ENCODE assay signal across 8 cellular contexts in genomic region chr4:181301735-181302380, GRCh38.
DNase-seq lines count a peak whose midpoint lies in the region; ATAC-seq and TF ChIP-seq lines count a peak whose summit lies in the region.

No MANE protein-coding gene starts in this region.

- TF ChIP-seq CTCF in HFFc6 (IDR thresholded peaks at IDR 0.05) (peak; percentile 66), right lobe of liver (IDR thresholded peaks at IDR 0.05) (peak; percentile 37 to 75 (median 60))

- H3K27me3 Mint-ChIP-seq in activated naive CD4-positive, alpha-beta T cell treated with anti-CD3 and anti-CD28 coated beads, Interleukin-2, amount 10 ng/mL, durations not matched to agents 7 days and 5 days: no peaks in the 10 kb centered on the region
- no peaks in the 10 kb centered on the region for H3K27me3 Mint-ChIP-seq in HFFc6 (ENCODE audit: insufficient read depth)
- H3K27me3 Mint-ChIP-seq in activated CD8-positive, alpha-beta T cell treated with anti-CD3 and anti-CD28 coated beads, Interleukin-2, amount 10 ng/mL, durations not matched to agents 7 days and 5 days (ENCODE audit: low read depth): no peaks in the 10 kb centered on the region

- no peaks in the 10 kb centered on the region for H3K27me3 ChIP-seq in right lobe of liver

- H3K4me3 ChIP-seq in right lobe of liver: no peak overlapping the region

- intact Hi-C loops in right lobe of liver (cut with DNase I): no loop called here

- POLR2A ChIA-PET in activated CD8-positive, alpha-beta T cell treated with anti-CD3 and anti-CD28 coated beads, Interleukin-2, amount 10 ng/mL, durations not matched to agents 7 days and 5 days (lab: Charles Lee): no interaction called here

- peak; percentile 31 for DNase-seq in activated naive CD4-positive, alpha-beta T cell treated with anti-CD3 and anti-CD28 coated beads, Interleukin-2, amount 10 ng/mL, durations not matched to agents 7 days and 5 days
- no peak for DNase-seq in activated naive CD4-positive, alpha-beta T cell (lab: John Stamatoyannopoulos, UW)
- no peak for DNase-seq in HFFc6
- DNase-seq in NCI-H1436 (lab: John Stamatoyannopoulos, UW): peak; percentile 63
- peak; percentile 27 for DNase-seq in activated CD8-positive, alpha-beta T cell treated with anti-CD3 and anti-CD28 coated beads, Interleukin-2, amount 10 ng/mL, durations not matched to agents 7 days and 5 days
- peak; percentile 47 to 61 (median 55) for DNase-seq in right lobe of liver
- DNase-seq in activated gamma-delta T cell treated with Interleukin-2 at 50 U/mL for 16 hours: no peak

- ATAC-seq in activated CD8-positive, alpha-beta T cell treated with anti-CD3 and anti-CD28 coated beads, Interleukin-2, amount 10 ng/mL, durations not matched to agents 7 days and 5 days: no peak
- peak; percentile 74 to 79 (median 78) for ATAC-seq in right lobe of liver
- ATAC-seq in HG03442 (IDR thresholded peaks at IDR 0.05; ENCODE audit: unreplicated experiment): no peak

- no peaks in the 10 kb centered on the region for H3K4me1 Mint-ChIP-seq in activated naive CD4-positive, alpha-beta T cell treated with anti-CD3 and anti-CD28 coated beads, Interleukin-2, amount 10 ng/mL, durations not matched to agents 7 days and 5 days
- no peaks in the 10 kb centered on the region for H3K4me1 Mint-ChIP-seq in HFFc6 (ENCODE audit: low read depth)
- no peaks in the 10 kb centered on the region for H3K4me1 Mint-ChIP-seq in activated CD8-positive, alpha-beta T cell treated with anti-CD3 and anti-CD28 coated beads, Interleukin-2, amount 10 ng/mL, durations not matched to agents 7 days and 5 days (ENCODE audit: low read depth)

- no peak overlapping the region for H3K4me3 Mint-ChIP-seq in activated naive CD4-positive, alpha-beta T cell treated with anti-CD3 and anti-CD28 coated beads, Interleukin-2, amount 10 ng/mL, durations not matched to agents 7 days and 5 days
- peak overlapping the region; percentile 11; the same call in 1 of the 2 replicates for H3K4me3 Mint-ChIP-seq in HFFc6
- H3K4me3 Mint-ChIP-seq in activated CD8-positive, alpha-beta T cell treated with anti-CD3 and anti-CD28 coated beads, Interleukin-2, amount 10 ng/mL, durations not matched to agents 7 days and 5 days: no peak overlapping the region

- no peak for TF ChIP-seq POLR2A in right lobe of liver (IDR thresholded peaks at IDR 0.05)

- 18% methylated on average over 6 of the region's 7 CpGs for WGBS in right lobe of liver (ENCODE audit: insufficient coverage, low coverage, low lambda C conversion rate, missing lambda C conversion rate)

- peaks cover 0 to 2% (median 0%) of the 10 kb centered on the region in 4 donors for H3K36me3 ChIP-seq in right lobe of liver

- H3K36me3 Mint-ChIP-seq in activated naive CD4-positive, alpha-beta T cell treated with anti-CD3 and anti-CD28 coated beads, Interleukin-2, amount 10 ng/mL, durations not matched to agents 7 days and 5 days: no peaks in the 10 kb centered on the region
- H3K36me3 Mint-ChIP-seq in HFFc6 (ENCODE audit: low read depth): no peaks in the 10 kb centered on the region
- H3K36me3 Mint-ChIP-seq in activated CD8-positive, alpha-beta T cell treated with anti-CD3 and anti-CD28 coated beads, Interleukin-2, amount 10 ng/mL, durations not matched to agents 7 days and 5 days (ENCODE audit: low read depth): no peaks in the 10 kb centered on the region

- no peak overlapping the region for H3K27ac Mint-ChIP-seq in activated naive CD4-positive, alpha-beta T cell treated with anti-CD3 and anti-CD28 coated beads, Interleukin-2, amount 10 ng/mL, durations not matched to agents 7 days and 5 days
- no peak overlapping the region for H3K27ac Mint-ChIP-seq in HFFc6
- no peak overlapping the region for H3K27ac Mint-ChIP-seq in activated CD8-positive, alpha-beta T cell treated with anti-CD3 and anti-CD28 coated beads, Interleukin-2, amount 10 ng/mL, durations not matched to agents 7 days and 5 days

- CTCF ChIA-PET in activated naive CD4-positive, alpha-beta T cell treated with anti-CD3 and anti-CD28 coated beads, Interleukin-2, amount 10 ng/mL, durations not matched to agents 7 days and 5 days (lab: Charles Lee): interaction anchor here (0.8 kb wide), 1 partner anchor 227 kb away, joined by 5 read pairs; no protein-coding TSS in a partner anchor
- CTCF ChIA-PET in activated CD8-positive, alpha-beta T cell treated with anti-CD3 and anti-CD28 coated beads, Interleukin-2, amount 10 ng/mL, durations not matched to agents 7 days and 5 days (lab: Charles Lee): no interaction called here

- H3K4me1 ChIP-seq in right lobe of liver: no peaks in the 10 kb centered on the region

- H3K9me3 ChIP-seq in right lobe of liver: no peaks in the 10 kb centered on the region

- no peak overlapping the region for H3K27ac ChIP-seq in right lobe of liver

- H3K9me3 Mint-ChIP-seq in activated naive CD4-positive, alpha-beta T cell treated with anti-CD3 and anti-CD28 coated beads, Interleukin-2, amount 10 ng/mL, durations not matched to agents 7 days and 5 days: no peaks in the 10 kb centered on the region
- no peaks in the 10 kb centered on the region for H3K9me3 Mint-ChIP-seq in HFFc6
- no peaks in the 10 kb centered on the region for H3K9me3 Mint-ChIP-seq in activated CD8-positive, alpha-beta T cell treated with anti-CD3 and anti-CD28 coated beads, Interleukin-2, amount 10 ng/mL, durations not matched to agents 7 days and 5 days (ENCODE audit: insufficient read depth)

Comparison
In these comparisons a context has a peak if more than half of its experiments do, and no peak if none do; other contexts are left out.
1. DNase-seq: peak in activated naive CD4-positive, alpha-beta T cell treated with anti-CD3 and anti-CD28 coated beads, Interleukin-2, amount 10 ng/mL, durations not matched to agents 7 days and 5 days (single experiment), NCI-H1436 (single experiment), activated CD8-positive, alpha-beta T cell treated with anti-CD3 and anti-CD28 coated beads, Interleukin-2, amount 10 ng/mL, durations not matched to agents 7 days and 5 days (single experiment) and right lobe of liver (3 of 3); none in activated naive CD4-positive, alpha-beta T cell (0 of 4), HFFc6 (single experiment) and activated gamma-delta T cell treated with Interleukin-2 at 50 U/mL for 16 hours (single experiment).
2. ATAC-seq: peak in right lobe of liver (4 of 4); none in activated CD8-positive, alpha-beta T cell treated with anti-CD3 and anti-CD28 coated beads, Interleukin-2, amount 10 ng/mL, durations not matched to agents 7 days and 5 days (single experiment) and HG03442 (single experiment).